Comparison of ENCODE assay signal across 34 cellular contexts in genomic region chr18:36043153-36043552, GRCh38.
"Had no signal": no experiment of that assay in that cellular context is flagged by ENCODE, and none has a peak within 500 bp of the region (broad histone marks: within the 10 kb centered on the region; RNA-seq: fewer than 3 reads in every experiment).

No MANE protein-coding gene starts in this region.

- ATAC-seq: activated CD4-positive, CD25-positive, alpha-beta regulatory T cell treated with anti-CD3 and anti-CD28 coated beads, Interleukin-2, amount 50 U/mL, for 24 hours; activated CD8-positive, alpha-beta memory T cell treated with anti-CD3 and anti-CD28 coated beads, Interleukin-2, amount 10 ng/mL, durations not matched to agents 7 days and 5 days; activated CD8-positive, alpha-beta T cell treated with anti-CD3 and anti-CD28 coated beads, Interleukin-2, amount 10 ng/mL, durations not matched to agents 7 days and 5 days; activated naive CD8-positive, alpha-beta T cell treated with anti-CD3 and anti-CD28 coated beads, Interleukin-2, amount 50 U/mL, for 24 hours had no signal

- H3K27me3 ChIP-seq: ascending aorta, cardiac muscle cell had no signal

- H3K4me3 Mint-ChIP-seq: activated CD4-positive, alpha-beta memory T cell treated with anti-CD3 and anti-CD28 coated beads, Interleukin-2, amount 10 ng/mL, durations not matched to agents 7 days and 5 days; activated CD4-positive, alpha-beta T cell treated with anti-CD3 and anti-CD28 coated beads, Interleukin-2, amount 10 ng/mL, durations not matched to agents 7 days and 5 days; activated CD8-positive, alpha-beta memory T cell treated with anti-CD3 and anti-CD28 coated beads, Interleukin-2, amount 10 ng/mL, durations not matched to agents 7 days and 5 days; activated CD8-positive, alpha-beta T cell treated with anti-CD3 and anti-CD28 coated beads, Interleukin-2, amount 10 ng/mL, durations not matched to agents 7 days and 5 days; activated naive CD4-positive, alpha-beta T cell treated with anti-CD3 and anti-CD28 coated beads, Interleukin-2, amount 10 ng/mL, durations not matched to agents 7 days and 5 days; activated naive CD8-positive, alpha-beta T cell; activated naive CD8-positive, alpha-beta T cell treated with anti-CD3 and anti-CD28 coated beads, Interleukin-2, amount 10 ng/mL, durations not matched to agents 7 days and 5 days; activated naive CD8-positive, alpha-beta T cell treated with anti-CD3 and anti-CD28 coated beads, Interleukin-2, amount 50 U/mL, for 24 hours; activated T-cell treated with anti-CD3 and anti-CD28 coated beads, Interleukin-2, amount 50 U/mL, for 24 hours; brain; T-helper 1 cell treated with Interleukin-12 subunit alpha and Interleukin-12 subunit beta and Interleukin-4 antibody, amounts not matched to agents 30 μg/mL and 1 μg/mL, for 36 hours; T-helper 2 cell treated with Interferon-gamma antibody and Interleukin-4, amounts not matched to agents 5 μg/mL and 100 μg/mL, for 36 hours had no signal

- H3K27ac Mint-ChIP-seq: activated CD4-positive, alpha-beta memory T cell treated with anti-CD3 and anti-CD28 coated beads, Interleukin-2, amount 10 ng/mL, durations not matched to agents 7 days and 5 days; activated CD4-positive, alpha-beta T cell treated with anti-CD3 and anti-CD28 coated beads, Interleukin-2, amount 10 ng/mL, durations not matched to agents 7 days and 5 days; activated CD8-positive, alpha-beta memory T cell treated with anti-CD3 and anti-CD28 coated beads, Interleukin-2, amount 10 ng/mL, durations not matched to agents 7 days and 5 days; activated CD8-positive, alpha-beta T cell treated with anti-CD3 and anti-CD28 coated beads, Interleukin-2, amount 10 ng/mL, durations not matched to agents 7 days and 5 days; activated naive CD4-positive, alpha-beta T cell treated with anti-CD3 and anti-CD28 coated beads, Interleukin-2, amount 10 ng/mL, durations not matched to agents 7 days and 5 days; activated naive CD8-positive, alpha-beta T cell treated with anti-CD3 and anti-CD28 coated beads, Interleukin-2, amount 10 ng/mL, durations not matched to agents 7 days and 5 days; activated naive CD8-positive, alpha-beta T cell treated with anti-CD3 and anti-CD28 coated beads, Interleukin-2, amount 50 U/mL, for 24 hours; brain; T-helper 1 cell treated with Interleukin-12 subunit alpha and Interleukin-12 subunit beta and Interleukin-4 antibody, amounts not matched to agents 30 μg/mL and 1 μg/mL, for 36 hours; T-helper 2 cell treated with Interferon-gamma antibody and Interleukin-4, amounts not matched to agents 5 μg/mL and 100 μg/mL, for 36 hours had no signal

- H3K4me1 ChIP-seq: ascending aorta had no signal

- H3K27ac ChIP-seq: ascending aorta, cardiac muscle cell, VCaP had no signal

- H3K4me3 ChIP-seq: ascending aorta, cardiac muscle cell had no signal

- DNase-seq: activated CD4-positive, alpha-beta memory T cell treated with anti-CD3 and anti-CD28 coated beads, Interleukin-2, amount 10 ng/mL, durations not matched to agents 7 days and 5 days; activated CD4-positive, alpha-beta T cell treated with anti-CD3 and anti-CD28 coated beads for 1 hour; activated CD4-positive, alpha-beta T cell treated with anti-CD3 and anti-CD28 coated beads for 4 hours; activated CD4-positive, alpha-beta T cell treated with anti-CD3 and anti-CD28 coated beads, Interleukin-2, amount 10 ng/mL, durations not matched to agents 7 days and 5 days; activated CD4-positive, alpha-beta T cell treated with anti-CD3 and anti-CD28 coated beads, Interleukin-2, amount 50 U/mL, for 48 hours; activated CD4-positive, CD25-positive, alpha-beta regulatory T cell; activated CD8-positive, alpha-beta memory T cell treated with anti-CD3 and anti-CD28 coated beads for 24 hours; activated CD8-positive, alpha-beta memory T cell treated with anti-CD3 and anti-CD28 coated beads, Interleukin-2, amount 10 ng/mL, durations not matched to agents 7 days and 5 days; activated CD8-positive, alpha-beta memory T cell treated with anti-CD3 and anti-CD28 coated beads, Interleukin-2, amount 50 U/mL, for 48 hours; activated CD8-positive, alpha-beta T cell treated with anti-CD3 and anti-CD28 coated beads, Interleukin-2, amount 10 ng/mL, durations not matched to agents 7 days and 5 days; activated effector memory CD4-positive, alpha-beta T cell treated with Interleukin-2 at 50 U/mL for 16 hours; activated gamma-delta T cell; activated naive CD4-positive, alpha-beta T cell treated with anti-CD3 and anti-CD28 coated beads, Interleukin-2, amount 10 ng/mL, durations not matched to agents 7 days and 5 days; activated naive CD4-positive, alpha-beta T cell treated with Interleukin-2 at 50 U/mL for 16 hours; activated naive CD8-positive, alpha-beta T cell treated with anti-CD3 and anti-CD28 coated beads, Interleukin-2, amount 10 ng/mL, durations not matched to agents 7 days and 5 days; activated naive CD8-positive, alpha-beta T cell treated with anti-CD3 and anti-CD28 coated beads, Interleukin-2, amount 50 U/mL, for 24 hours; activated T-cell treated with anti-CD3 and anti-CD28 coated beads, Interleukin-2, amount 50 U/mL, for 24 hours; activated T-cell treated with anti-CD3 and anti-CD28 coated beads, Interleukin-2, amount 50 U/mL, for 48 hours; amygdala; anterior cingulate cortex; caudate nucleus; cerebellar nuclear complex; T-helper 1 cell; T-helper 2 cell; T-helper 9 cell had no signal

- H3K9me3 Mint-ChIP-seq: central memory CD8-positive, alpha-beta T cell had no signal

- H3K36me3 ChIP-seq: ascending aorta, cardiac muscle cell had no signal

- H3K27me3 Mint-ChIP-seq: activated CD4-positive, alpha-beta memory T cell treated with anti-CD3 and anti-CD28 coated beads, Interleukin-2, amount 10 ng/mL, durations not matched to agents 7 days and 5 days; activated CD4-positive, alpha-beta T cell treated with anti-CD3 and anti-CD28 coated beads, Interleukin-2, amount 10 ng/mL, durations not matched to agents 7 days and 5 days; activated CD8-positive, alpha-beta memory T cell treated with anti-CD3 and anti-CD28 coated beads, Interleukin-2, amount 10 ng/mL, durations not matched to agents 7 days and 5 days; activated naive CD4-positive, alpha-beta T cell treated with anti-CD3 and anti-CD28 coated beads, Interleukin-2, amount 10 ng/mL, durations not matched to agents 7 days and 5 days; activated naive CD8-positive, alpha-beta T cell; activated naive CD8-positive, alpha-beta T cell treated with anti-CD3 and anti-CD28 coated beads, Interleukin-2, amount 10 ng/mL, durations not matched to agents 7 days and 5 days; activated naive CD8-positive, alpha-beta T cell treated with anti-CD3 and anti-CD28 coated beads, Interleukin-2, amount 50 U/mL, for 24 hours; activated T-cell treated with anti-CD3 and anti-CD28 coated beads, Interleukin-2, amount 50 U/mL, for 24 hours; brain; central memory CD8-positive, alpha-beta T cell had no signal
